Comparison of ENCODE assay signal across 1 cellular context in genomic region chr3:45716790-45717336, GRCh38.
TF ChIP-seq lines count a peak whose summit lies in the region.

No MANE protein-coding gene starts in this region.

TF ChIP-seq in K562, 482 proteins besides CTCF, POLR2A, EP300 and RAD21:
- TF ChIP-seq JUND (IDR thresholded peaks at IDR 0.05; ENCODE audit: borderline replicate concordance, low read depth, low read length) (peak; percentile 63; the same call in 1 of the 2 replicates), JUND (tag; IDR thresholded peaks at IDR 0.05; ENCODE audit: borderline replicate concordance, low read depth, low read length) (peak; percentile 51; the same call in 1 of the 3 replicates), FOSL1 (tag; conservative IDR thresholded peaks at IDR 0.05) (peak; percentile 73), ZNF324 (CRISPR knock-in tag; IDR thresholded peaks at IDR 0.05) (no peak)
- TF ChIP-seq, protein P1, sequence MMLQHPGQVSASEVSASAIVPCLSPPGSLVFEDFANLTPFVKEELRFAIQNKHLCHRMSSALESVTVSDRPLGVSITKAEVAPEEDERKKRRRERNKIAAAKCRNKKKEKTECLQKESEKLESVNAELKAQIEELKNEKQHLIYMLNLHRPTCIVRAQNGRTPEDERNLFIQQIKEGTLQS (IDR thresholded peaks at IDR 0.05): peak; percentile 77
- TF ChIP-seq, protein P1 (CRISPR knock-in tag; conservative IDR thresholded peaks at IDR 0.05): no peak
